2 cellular contexts compared by ENCODE assay signal in genomic region chr22:36365020-36365411, GRCh38.
TF ChIP-seq lines count a peak whose summit lies in the region.

No MANE protein-coding gene starts in this region.

TF ChIP-seq in HEK293, 187 proteins besides CTCF, POLR2A, EP300 and RAD21 (continued from another document and continues in another):
- TF ChIP-seq HIC1 (tag by site-specific recombination; IDR thresholded peaks at IDR 0.05) (peak; percentile 73), REST (tag by site-specific recombination; IDR thresholded peaks at IDR 0.05) (no peak), ZNF433 (tag by site-specific recombination; IDR thresholded peaks at IDR 0.05; ENCODE audit: low read depth) (no peak), ZNF211 (tag by site-specific recombination; IDR thresholded peaks at IDR 0.05; ENCODE audit: low read depth) (no peak), SP3 (tag by site-specific recombination; IDR thresholded peaks at IDR 0.05) (peak; percentile 52; the same call in 1 of the 2 replicates), BCL6B (tag by site-specific recombination; IDR thresholded peaks at IDR 0.05) (no peak), ZNF621 (tag by site-specific recombination; IDR thresholded peaks at IDR 0.05) (no peak), KLF10 (tag by site-specific recombination; IDR thresholded peaks at IDR 0.05) (peak; percentile 73), ELK4 (IDR thresholded peaks at IDR 0.05; ENCODE audit: borderline replicate concordance, low read depth, low read length) (no peak), HOXD13 (CRISPR knock-in tag; IDR thresholded peaks at IDR 0.05; ENCODE audit: borderline replicate concordance) (no peak), ZBTB1 (tag by site-specific recombination; IDR thresholded peaks at IDR 0.05) (no peak), ZNF449 (tag by site-specific recombination; IDR thresholded peaks at IDR 0.05) (no peak), IKZF3 (tag by site-specific recombination; IDR thresholded peaks at IDR 0.05) (no peak), SP7 (tag by site-specific recombination; IDR thresholded peaks at IDR 0.05) (peak; percentile 97), KLF1 (tag by site-specific recombination; IDR thresholded peaks at IDR 0.05) (peak; percentile 12; the same call in 1 of the 2 replicates), ZIC2 (tag by site-specific recombination; IDR thresholded peaks at IDR 0.05) (no peak), ZNF221 (tag by site-specific recombination; IDR thresholded peaks at IDR 0.05; ENCODE audit: borderline replicate concordance) (no peak)

TF ChIP-seq in K562, 482 proteins besides CTCF, POLR2A, EP300 and RAD21 (continued from another document):
- TF ChIP-seq ATF2 (CRISPR knock-in tag; IDR thresholded peaks at IDR 0.05), result peak; percentile 24; the same call in 1 of the 2 replicates
- TF ChIP-seq NCOA1 (IDR thresholded peaks at IDR 0.05; ENCODE audit: low read depth), result peak; percentile 90
- TF ChIP-seq MTA3 (IDR thresholded peaks at IDR 0.05; ENCODE audit: borderline replicate concordance), result peak; percentile 57; the same call in 1 of the 2 replicates
- TF ChIP-seq ATF7 (IDR thresholded peaks at IDR 0.05), result peak; percentile 80
- peak; percentile 91 for TF ChIP-seq JUN (IDR thresholded peaks at IDR 0.05; ENCODE audit: borderline replicate concordance, low read depth, low read length)
- TF ChIP-seq JUN (CRISPR knock-in tag; IDR thresholded peaks at IDR 0.05; ENCODE audit: borderline replicate concordance), result no peak
- no peak for TF ChIP-seq RNF2 (IDR thresholded peaks at IDR 0.05)
- peak; percentile 84; the same call in 1 of the 2 replicates for TF ChIP-seq TARDBP (IDR thresholded peaks at IDR 0.05)
- TF ChIP-seq GABPB1 (CRISPR knock-in tag; IDR thresholded peaks at IDR 0.05), result peak; percentile 94
- TF ChIP-seq RREB1 (CRISPR knock-in tag; IDR thresholded peaks at IDR 0.05), result no peak
- TF ChIP-seq KLF16 (IDR thresholded peaks at IDR 0.05), result no peak
- peak in 1 of 2 experiments; percentile 36; a peak in 1 of 4 replicates for TF ChIP-seq TBL1XR1 (IDR thresholded peaks at IDR 0.05; ENCODE audit: low read length in 2 of 2)
- TF ChIP-seq ZNF212 (CRISPR knock-in tag; IDR thresholded peaks at IDR 0.05), result no peak
- no peak for TF ChIP-seq FOXA3 (CRISPR knock-in tag; conservative IDR thresholded peaks at IDR 0.05 in 1 of 2, IDR thresholded peaks at IDR 0.05 in 1 of 2)
